In genomic region chr15:68114840-68115239, GRCh38 we compare ENCODE assay signal across 9 cellular contexts.
A peak's percentile ranks its signal among the peaks of the same experiment; 100 is the strongest.
DNase-seq lines count a peak whose midpoint lies in the region; ATAC-seq, FAIRE-seq and TF ChIP-seq lines count a peak whose summit lies in the region.
"Had no signal": no experiment of that assay in that cellular context is flagged by ENCODE, and none has a peak within 500 bp of the region (broad histone marks: within the 10 kb centered on the region; RNA-seq: fewer than 3 reads in every experiment).

No MANE protein-coding gene starts in this region.

- H3K36me3 Mint-ChIP-seq in activated T-helper 17 cell treated with anti-CD3 and anti-CD28 coated beads, Interleukin-2, amount 50 U/mL, for 72 hours (ENCODE audit: low read depth), result peaks cover 9% of the 10 kb centered on the region
- H3K36me3 Mint-ChIP-seq in type B pancreatic cell, result peaks cover 15% of the 10 kb centered on the region
- peaks cover 41% of the 10 kb centered on the region for H3K36me3 Mint-ChIP-seq in neural progenitor cell

- H3K4me3 Mint-ChIP-seq in activated T-helper 17 cell treated with anti-CD3 and anti-CD28 coated beads, Interleukin-2, amount 50 U/mL, for 72 hours, result peak overlapping the region; percentile 60
- peak overlapping the region; percentile 1 for H3K4me3 Mint-ChIP-seq in type B pancreatic cell
- no peak overlapping the region for H3K4me3 Mint-ChIP-seq in neural progenitor cell

- H3F3A ChIP-seq in neural progenitor cell (ENCODE audit: low read depth), result no peaks in the 10 kb centered on the region

- no peak for FAIRE-seq in keratinocyte (lab: Jason Lieb, UNC)

- no peak for TF ChIP-seq CTCF in cardiac muscle cell (IDR thresholded peaks at IDR 0.05; ENCODE audit: low read depth, low read length)
- TF ChIP-seq CTCF in keratinocyte (optimal IDR thresholded peaks at IDR 0.05 in 1 of 3, IDR thresholded peaks at IDR 0.05 in 1 of 3, conservative IDR thresholded peaks at IDR 0.05 in 1 of 3; ENCODE audit: extremely low read depth in 1 of 3, insufficient read depth in 2 of 3, low read length in 3 of 3), result no peak
- TF ChIP-seq CTCF in type B pancreatic cell (conservative IDR thresholded peaks at IDR 0.05), result no peak
- no peak for TF ChIP-seq CTCF in neural progenitor cell (IDR thresholded peaks at IDR 0.05)

- H3K4me1 Mint-ChIP-seq in activated T-helper 17 cell treated with anti-CD3 and anti-CD28 coated beads, Interleukin-2, amount 50 U/mL, for 72 hours, result peaks cover 46% of the 10 kb centered on the region
- H3K4me1 Mint-ChIP-seq in type B pancreatic cell (ENCODE audit: unreplicated experiment) (peaks cover 33% of the 10 kb centered on the region), neural progenitor cell (peaks cover 10% of the 10 kb centered on the region)

- no peaks in the 10 kb centered on the region for H3K9me3 Mint-ChIP-seq in activated T-helper 17 cell treated with anti-CD3 and anti-CD28 coated beads, Interleukin-2, amount 50 U/mL, for 72 hours
- peaks cover 4% of the 10 kb centered on the region for H3K9me3 Mint-ChIP-seq in type B pancreatic cell
- H3K9me3 Mint-ChIP-seq in neural progenitor cell, result peaks cover 23% of the 10 kb centered on the region

- dilution Hi-C loops in keratinocyte (cut with MboI; ENCODE audit: extremely low pct_ligation_motif_present, low sequenced_read_pairs), result no loop called here

- H3K4me2 ChIP-seq in keratinocyte (ENCODE audit: control insufficient read depth, extremely low read depth, insufficient read depth, low read depth, low read length) (peak overlapping the region; percentile 67), neural progenitor cell (no peak overlapping the region)

- H3K4me3 ChIP-seq in cardiac muscle cell, result peak overlapping the region; percentile 10
- H3K4me3 ChIP-seq in keratinocyte (ENCODE audit: control insufficient read depth in 2 of 3, extremely low read depth in 1 of 3, insufficient read depth in 2 of 3, low read depth in 1 of 3, low read length in 3 of 3), result peak overlapping the region in 2 of 3 experiments; percentile 41 to 64
- H3K4me3 ChIP-seq in neural progenitor cell, result no peak overlapping the region
- H3K4me3 ChIP-seq: mucosa of descending colon had no signal

- H3K27ac ChIP-seq in cardiac muscle cell (no peak overlapping the region), keratinocyte (ENCODE audit: control insufficient read depth, insufficient read depth, low read length) (no peak overlapping the region), neural progenitor cell (no peak overlapping the region)

- H3K27me3 Mint-ChIP-seq in activated T-helper 17 cell treated with anti-CD3 and anti-CD28 coated beads, Interleukin-2, amount 50 U/mL, for 72 hours, result no peaks in the 10 kb centered on the region
- H3K27me3 Mint-ChIP-seq in type B pancreatic cell, result no peaks in the 10 kb centered on the region
- H3K27me3 Mint-ChIP-seq in neural progenitor cell (ENCODE audit: insufficient read depth, low read depth), result no peaks in the 10 kb centered on the region

- DNase-seq in cardiac muscle cell (ENCODE audit: low read depth in 1 of 2, low spot score in 1 of 2) (no peak), Right ventricle myocardium inferior (ENCODE audit: missing footprints) (no peak), keratinocyte (ENCODE audit: low read depth, low spot score) (no peak), type B pancreatic cell (ENCODE audit: extremely low spot score, unreplicated experiment) (no peak), NCI-H1694 treated with DMSO at 0.1 percent for 48 hours (lab: John Stamatoyannopoulos, UW) (no peak), HuH-7.5 (ENCODE audit: low spot score) (no peak), neural progenitor cell (ENCODE audit: low spot score) (no peak)
- DNase-seq: mucosa of descending colon had no signal

- intact Hi-C loops in Right ventricle myocardium inferior (cut with DNase I), result no loop called here

- H3K4me1 ChIP-seq in cardiac muscle cell (ENCODE audit: low read depth) (peaks cover 18% of the 10 kb centered on the region), keratinocyte (ENCODE audit: control insufficient read depth, extremely low read depth, insufficient read depth, low read length) (peaks cover 9% of the 10 kb centered on the region), neural progenitor cell (no peaks in the 10 kb centered on the region)

- H3K79me2 ChIP-seq in keratinocyte (ENCODE audit: control insufficient read depth, insufficient read depth, low read length), result peaks cover 76% of the 10 kb centered on the region
- peaks cover 81% of the 10 kb centered on the region for H3K79me2 ChIP-seq in neural progenitor cell (ENCODE audit: low read depth)

- H3K9ac ChIP-seq in keratinocyte (ENCODE audit: control insufficient read depth, extremely low read depth, insufficient read depth, low read length), result peak overlapping the region; percentile 36
- H3K9ac ChIP-seq in neural progenitor cell, result no peak overlapping the region

- no peak for ATAC-seq in Right ventricle myocardium inferior
- ATAC-seq in activated T-helper 17 cell treated with anti-CD3 and anti-CD28 coated beads, Interleukin-2, amount 50 U/mL, for 72 hours (replicated peaks), result no peak
- ATAC-seq: mucosa of descending colon had no signal

- H3K36me3 ChIP-seq in cardiac muscle cell, result no peaks in the 10 kb centered on the region
- H3K36me3 ChIP-seq in keratinocyte (ENCODE audit: control insufficient read depth in 2 of 2, extremely low read depth in 1 of 2, insufficient read depth in 2 of 2, low read length in 2 of 2), result no peaks in the 10 kb centered on the region
- no peaks in the 10 kb centered on the region for H3K36me3 ChIP-seq in neural progenitor cell

- no peaks in the 10 kb centered on the region for H3K9me1 ChIP-seq in keratinocyte (ENCODE audit: control insufficient read depth, extremely low read depth, insufficient read depth, low read length)

- H4K20me1 ChIP-seq in keratinocyte (ENCODE audit: control insufficient read depth, extremely low read depth, insufficient read depth, low read length) (no peaks in the 10 kb centered on the region), neural progenitor cell (ENCODE audit: low read depth) (peaks cover 26% of the 10 kb centered on the region)

- H2AFZ ChIP-seq in keratinocyte (ENCODE audit: control insufficient read depth, low read length), result no peak overlapping the region
- no peak overlapping the region for H2AFZ ChIP-seq in neural progenitor cell (replicated peaks)

- peak overlapping the region; percentile 60 for H3K27ac Mint-ChIP-seq in activated T-helper 17 cell treated with anti-CD3 and anti-CD28 coated beads, Interleukin-2, amount 50 U/mL, for 72 hours
- H3K27ac Mint-ChIP-seq in type B pancreatic cell (no peak overlapping the region), neural progenitor cell (no peak overlapping the region)

- H3K27me3 ChIP-seq in cardiac muscle cell, result no peaks in the 10 kb centered on the region
- H3K27me3 ChIP-seq in keratinocyte (ENCODE audit: control insufficient read depth, extremely low read depth, insufficient read depth, low read length), result no peaks in the 10 kb centered on the region
- no peaks in the 10 kb centered on the region for H3K27me3 ChIP-seq in neural progenitor cell

- H3K9me3 ChIP-seq in cardiac muscle cell (ENCODE audit: low read depth) (no peaks in the 10 kb centered on the region), keratinocyte (ENCODE audit: control insufficient read depth, low read depth, low read length) (no peaks in the 10 kb centered on the region), neural progenitor cell (ENCODE audit: low read depth) (no peaks in the 10 kb centered on the region)
- H3K9me3 ChIP-seq: mucosa of descending colon had no signal
